Comparison of ENCODE assay signal across 25 cellular contexts in the genomic region with DNA sequence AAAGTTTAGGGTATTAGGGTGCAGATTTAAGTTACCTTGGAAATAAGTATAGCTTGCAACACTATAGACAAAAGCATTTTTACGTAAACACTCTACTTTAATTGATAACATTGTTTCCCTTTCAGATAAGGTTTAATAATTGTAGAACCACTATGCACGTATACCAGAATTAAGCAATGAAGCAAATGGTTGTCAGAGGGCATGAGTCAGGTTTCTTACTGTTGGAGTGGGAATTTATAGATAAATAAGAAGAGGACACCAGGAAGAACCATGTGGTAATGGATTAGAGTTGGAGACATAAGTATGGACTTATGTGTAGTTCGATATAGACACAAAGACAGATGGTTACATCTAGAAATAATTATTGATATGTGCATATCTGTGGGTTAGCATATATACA.
"Had no signal": no experiment of that assay in that cellular context is flagged by ENCODE, and none has a peak within 500 bp of the region (broad histone marks: within the 10 kb centered on the region; RNA-seq: fewer than 3 reads in every experiment).

No MANE protein-coding gene starts in this region.

- H3K4me3 ChIP-seq: esophagus muscularis mucosa, left ventricle myocardium inferior, ovary, prostate gland, thyroid gland, upper lobe of right lung had no signal

- H3K9me3 Mint-ChIP-seq: activated B cell treated with CpG ODN at 0.5 μM for 24 hours; activated T-cell treated with anti-CD3 and anti-CD28 coated beads, Interleukin-2, amount 50 U/mL, for 4 hours; effector memory CD8-positive, alpha-beta T cell had no signal

- H3K4me1 Mint-ChIP-seq: activated B cell treated with CpG ODN at 0.5 μM for 24 hours; activated CD4-positive, alpha-beta T cell treated with anti-CD3 and anti-CD28 coated beads for 36 hours; activated naive CD8-positive, alpha-beta T cell treated with anti-CD3 and anti-CD28 coated beads, Interleukin-2, amount 10 ng/mL, durations not matched to agents 7 days and 5 days had no signal

- DNase-seq: activated B cell treated with CpG ODN at 0.5 μM for 24 hours; activated CD4-positive, alpha-beta T cell treated with anti-CD3 and anti-CD28 coated beads for 36 hours; activated CD4-positive, alpha-beta T cell treated with anti-CD3 and anti-CD28 coated beads, Interleukin-2, amount 50 U/mL, for 48 hours; activated CD8-positive, alpha-beta memory T cell treated with anti-CD3 and anti-CD28 coated beads, Interleukin-2, amount 50 U/mL, for 48 hours; activated naive CD4-positive, alpha-beta T cell treated with Interleukin-2 at 50 U/mL for 16 hours; activated naive CD8-positive, alpha-beta T cell treated with anti-CD3 and anti-CD28 coated beads, Interleukin-2, amount 10 ng/mL, durations not matched to agents 7 days and 5 days; activated T-cell treated with anti-CD3 and anti-CD28 coated beads, Interleukin-2, amount 50 U/mL, for 4 hours; amygdala; caudate nucleus; effector memory CD8-positive, alpha-beta T cell; foreskin melanocyte; hippocampal formation; left ventricle myocardium inferior; midbrain; ovary; stimulated activated CD4-positive, alpha-beta T cell treated with anti-CD3 and anti-CD28 coated beads, Interleukin-4, amount 100 ng/mL, for 4 hours; stimulated activated naive CD8-positive, alpha-beta T cell treated with anti-CD3 and anti-CD28 coated beads, Interleukin-15, Interleukin-2, amounts not matched to agents 100 U/mL and 50 U/mL, for 24 hours; substantia nigra; T-helper 1 cell; thyroid gland; upper lobe of right lung had no signal

- H3K27ac Mint-ChIP-seq: activated B cell treated with CpG ODN at 0.5 μM for 24 hours; activated CD4-positive, alpha-beta T cell treated with anti-CD3 and anti-CD28 coated beads for 36 hours; activated naive CD8-positive, alpha-beta T cell treated with anti-CD3 and anti-CD28 coated beads, Interleukin-2, amount 10 ng/mL, durations not matched to agents 7 days and 5 days; activated T-helper 2 cell treated with anti-CD3 and anti-CD28 coated beads, Interferon-gamma antibody, Interleukin-2, Interleukin-4, amounts not matched to agents 10 μg/mL and 5 μg/mL and 100 μg/mL, durations not matched to agents 14 hours and 24 hours and 36 hours; effector memory CD8-positive, alpha-beta T cell; natural killer cell treated with Interleukin-12 subunit alpha and Interleukin-12 subunit beta and Interleukin-15 and Interleukin-18, amount 100 ng/mL, for 72 hours had no signal

- H3K4me1 ChIP-seq: esophagus muscularis mucosa, left ventricle myocardium inferior, prostate gland, thyroid gland, upper lobe of right lung had no signal

- H3K36me3 Mint-ChIP-seq: activated naive CD8-positive, alpha-beta T cell treated with anti-CD3 and anti-CD28 coated beads, Interleukin-2, amount 10 ng/mL, durations not matched to agents 7 days and 5 days; natural killer cell treated with Interleukin-12 subunit alpha and Interleukin-12 subunit beta and Interleukin-15 and Interleukin-18, amount 100 ng/mL, for 72 hours had no signal

- H3K36me3 ChIP-seq: esophagus muscularis mucosa, left ventricle myocardium inferior, ovary, prostate gland, thyroid gland, upper lobe of right lung had no signal

- H3K4me3 Mint-ChIP-seq: activated B cell treated with CpG ODN at 0.5 μM for 24 hours; activated CD4-positive, alpha-beta T cell treated with anti-CD3 and anti-CD28 coated beads for 36 hours; activated naive CD8-positive, alpha-beta T cell treated with anti-CD3 and anti-CD28 coated beads, Interleukin-2, amount 10 ng/mL, durations not matched to agents 7 days and 5 days; activated T-cell treated with anti-CD3 and anti-CD28 coated beads, Interleukin-2, amount 50 U/mL, for 4 hours; effector memory CD8-positive, alpha-beta T cell; natural killer cell treated with Interleukin-12 subunit alpha and Interleukin-12 subunit beta and Interleukin-15 and Interleukin-18, amount 100 ng/mL, for 72 hours had no signal

- H3K27me3 Mint-ChIP-seq: activated B cell treated with CpG ODN at 0.5 μM for 24 hours; activated CD4-positive, alpha-beta T cell treated with anti-CD3 and anti-CD28 coated beads for 36 hours; activated naive CD8-positive, alpha-beta T cell treated with anti-CD3 and anti-CD28 coated beads, Interleukin-2, amount 10 ng/mL, durations not matched to agents 7 days and 5 days; effector memory CD8-positive, alpha-beta T cell; natural killer cell treated with Interleukin-12 subunit alpha and Interleukin-12 subunit beta and Interleukin-15 and Interleukin-18, amount 100 ng/mL, for 72 hours had no signal

- H3K27me3 ChIP-seq: esophagus muscularis mucosa, thyroid gland, upper lobe of right lung had no signal

- H3K27ac ChIP-seq: esophagus muscularis mucosa, left ventricle myocardium inferior, ovary, prostate gland, thyroid gland, upper lobe of right lung had no signal

- H3K9me3 ChIP-seq: left ventricle myocardium inferior, ovary, prostate gland, thyroid gland, upper lobe of right lung had no signal
